ENCODE assay signal across 1 cellular context in the genomic region with DNA sequence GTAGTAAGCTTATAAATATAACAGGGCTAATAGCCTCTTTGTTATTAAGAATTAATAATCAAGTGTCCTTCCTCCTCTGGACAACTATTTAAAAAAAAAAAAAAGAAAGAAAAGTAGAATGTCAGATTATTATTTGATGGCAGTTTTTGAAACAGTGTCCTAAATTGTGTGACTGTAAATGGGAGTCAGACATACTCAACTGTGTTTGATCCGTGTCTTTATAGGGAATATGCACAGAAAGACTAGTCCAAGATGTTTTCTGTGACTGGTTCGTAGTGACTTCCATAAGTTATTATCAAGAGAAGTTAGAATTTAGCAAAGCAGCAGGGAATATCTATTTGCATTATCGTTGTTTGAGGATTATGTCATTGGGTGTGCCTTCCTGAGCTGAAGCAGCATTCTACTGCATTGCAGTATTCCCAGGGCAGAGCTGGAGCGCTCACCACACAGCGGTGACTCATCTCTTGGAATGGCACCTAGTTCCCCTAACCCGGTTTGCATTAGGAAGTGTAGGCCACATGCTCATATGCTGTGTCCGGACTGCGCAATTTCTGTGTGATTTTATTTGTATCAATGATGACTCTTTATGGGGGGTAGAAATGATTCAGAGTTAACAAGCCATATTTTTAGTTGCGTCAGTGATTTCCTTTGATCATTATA.
A peak's percentile ranks its signal among the peaks of the same experiment; 100 is the strongest.
TF ChIP-seq lines count a peak whose summit lies in the region.

No MANE protein-coding gene starts in this region.

TF ChIP-seq in A549, 52 proteins besides CTCF, POLR2A, EP300 and RAD21 (continued from another document):
- TF ChIP-seq, protein P1, sequence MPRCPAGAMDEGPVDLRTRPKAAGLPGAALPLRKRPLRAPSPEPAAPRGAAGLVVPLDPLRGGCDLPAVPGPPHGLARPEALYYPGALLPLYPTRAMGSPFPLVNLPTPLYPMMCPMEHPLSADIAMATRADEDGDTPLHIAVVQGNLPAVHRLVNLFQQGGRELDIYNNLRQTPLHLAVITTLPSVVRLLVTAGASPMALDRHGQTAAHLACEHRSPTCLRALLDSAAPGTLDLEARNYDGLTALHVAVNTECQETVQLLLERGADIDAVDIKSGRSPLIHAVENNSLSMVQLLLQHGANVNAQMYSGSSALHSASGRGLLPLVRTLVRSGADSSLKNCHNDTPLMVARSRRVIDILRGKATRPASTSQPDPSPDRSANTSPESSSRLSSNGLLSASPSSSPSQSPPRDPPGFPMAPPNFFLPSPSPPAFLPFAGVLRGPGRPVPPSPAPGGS (IDR thresholded peaks at IDR 0.05): peak; percentile 81; the same call in 2 of the 3 replicates
- no peak for TF ChIP-seq KDM1A (IDR thresholded peaks at IDR 0.05; ENCODE audit: low read depth)
- TF ChIP-seq, protein P2, sequence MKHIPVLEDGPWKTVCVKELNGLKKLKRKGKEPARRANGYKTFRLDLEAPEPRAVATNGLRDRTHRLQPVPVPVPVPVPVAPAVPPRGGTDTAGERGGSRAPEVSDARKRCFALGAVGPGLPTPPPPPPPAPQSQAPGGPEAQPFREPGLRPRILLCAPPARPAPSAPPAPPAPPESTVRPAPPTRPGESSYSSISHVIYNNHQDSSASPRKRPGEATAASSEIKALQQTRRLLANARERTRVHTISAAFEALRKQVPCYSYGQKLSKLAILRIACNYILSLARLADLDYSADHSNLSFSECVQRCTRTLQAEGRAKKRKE (CRISPR knock-in tag; IDR thresholded peaks at IDR 0.05; ENCODE audit: low read depth): no peak
- no peak for TF ChIP-seq TP53 (CRISPR knock-in tag; IDR thresholded peaks at IDR 0.05)
- peak; percentile 98 for TF ChIP-seq JUNB (IDR thresholded peaks at IDR 0.05)
- TF ChIP-seq, protein P3, sequence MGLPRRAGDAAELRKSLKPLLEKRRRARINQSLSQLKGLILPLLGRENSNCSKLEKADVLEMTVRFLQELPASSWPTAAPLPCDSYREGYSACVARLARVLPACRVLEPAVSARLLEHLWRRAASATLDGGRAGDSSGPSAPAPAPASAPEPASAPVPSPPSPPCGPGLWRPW (IDR thresholded peaks at IDR 0.05): peak; percentile 61
- TF ChIP-seq FOSL2 (IDR thresholded peaks at IDR 0.05): peak; percentile 98
- peak; percentile 99 for TF ChIP-seq FOSL2 (CRISPR knock-in tag; IDR thresholded peaks at IDR 0.05)
- TF ChIP-seq POLR2AphosphoS2 (conservative IDR thresholded peaks at IDR 0.05; ENCODE audit: low read length): 0 out of 2 replicates have a peak, but pooled peaks have one; percentile 67
- TF ChIP-seq, protein P4, sequence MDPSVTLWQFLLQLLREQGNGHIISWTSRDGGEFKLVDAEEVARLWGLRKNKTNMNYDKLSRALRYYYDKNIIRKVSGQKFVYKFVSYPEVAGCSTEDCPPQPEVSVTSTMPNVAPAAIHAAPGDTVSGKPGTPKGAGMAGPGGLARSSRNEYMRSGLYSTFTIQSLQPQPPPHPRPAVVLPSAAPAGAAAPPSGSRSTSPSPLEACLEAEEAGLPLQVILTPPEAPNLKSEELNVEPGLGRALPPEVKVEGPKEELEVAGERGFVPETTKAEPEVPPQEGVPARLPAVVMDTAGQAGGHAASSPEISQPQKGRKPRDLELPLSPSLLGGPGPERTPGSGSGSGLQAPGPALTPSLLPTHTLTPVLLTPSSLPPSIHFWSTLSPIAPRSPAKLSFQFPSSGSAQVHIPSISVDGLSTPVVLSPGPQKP (IDR thresholded peaks at IDR 0.05; ENCODE audit: low read depth, low read length): no peak
TF ChIP-seq in A549: peak in this region for 12.
